ENCODE assay signal across 11 cellular contexts in the genomic region with DNA sequence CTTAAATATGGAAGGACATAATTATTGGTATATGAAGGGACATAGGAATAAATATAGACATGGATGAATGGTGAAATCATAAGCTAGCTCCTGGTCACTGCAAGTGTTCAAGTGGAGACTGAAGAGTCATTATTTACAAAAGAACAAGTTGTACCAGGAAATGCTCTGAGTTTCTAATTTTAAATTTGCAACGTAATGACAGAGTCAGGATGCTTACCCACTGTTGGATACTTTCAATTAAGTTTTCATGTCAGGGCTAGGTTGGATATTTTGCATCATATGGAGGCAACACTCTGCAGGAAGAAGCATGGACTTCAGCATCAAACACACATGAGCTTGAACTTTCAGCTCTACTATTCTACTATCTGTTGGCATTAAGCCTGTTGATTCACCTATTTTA.
DNase-seq lines count a peak whose midpoint lies in the region; ATAC-seq and TF ChIP-seq lines count a peak whose summit lies in the region.
"Had no signal": no experiment of that assay in that cellular context is flagged by ENCODE, and none has a peak within 500 bp of the region (broad histone marks: within the 10 kb centered on the region; RNA-seq: fewer than 3 reads in every experiment).

No MANE protein-coding gene starts in this region.

- DNase-seq in HPDE6-E6E7 (ENCODE audit: extremely low spot score) (peak; percentile 32), RWPE2 (ENCODE audit: low spot score) (no peak), fibroblast of gingiva (ENCODE audit: low read depth) (peak; percentile 86), prostate gland (ENCODE audit: low spot score) (peak; percentile 27), NCI-H82 treated with DMSO at 0.1 percent for 48 hours (lab: John Stamatoyannopoulos, UW; ENCODE audit: unreplicated experiment) (no peak), mesothelial cell of epicardium (ENCODE audit: low spot score in 2 of 2, unreplicated experiment in 2 of 2) (no peak), COLO829 (ENCODE audit: low spot score) (no peak), NCI-H187 (lab: John Stamatoyannopoulos, UW) (no peak)
- DNase-seq: activated CD4-positive, CD25-positive, alpha-beta regulatory T cell; activated T-cell treated with anti-CD3 and anti-CD28 coated beads, Interleukin-2, amount 50 U/mL, for 1 hour; NCI-H1092 treated with DMSO at 0.1 percent for 48 hours had no signal

- 0% methylated on average over 1 of the region's 1 CpG for WGBS in prostate gland

- TF ChIP-seq POLR2A in prostate gland (IDR thresholded peaks at IDR 0.05): no peak

- H3K4me3 ChIP-seq in RWPE2 (ENCODE audit: severe bottlenecking) (no peak overlapping the region), prostate gland (no peak overlapping the region)

- H3K27ac Mint-ChIP-seq in mesothelial cell of epicardium: no peak overlapping the region

- peaks cover 9% of the 10 kb centered on the region for H3K4me1 Mint-ChIP-seq in mesothelial cell of epicardium

- ATAC-seq in RWPE2 (ENCODE audit: low read depth): peak; percentile 56

- TF ChIP-seq CTCF in RWPE2 (IDR thresholded peaks at IDR 0.05; ENCODE audit: poor library complexity, severe bottlenecking): no peak
- TF ChIP-seq CTCF in prostate gland (IDR thresholded peaks at IDR 0.05): no peak
- TF ChIP-seq CTCF in mesothelial cell of epicardium (IDR thresholded peaks at IDR 0.05; ENCODE audit: unreplicated experiment): no peak

- intact Hi-C loops in prostate gland (cut with DNase I): no loop called here

- H3K27ac ChIP-seq in RWPE2 (ENCODE audit: poor library complexity, severe bottlenecking) (peak overlapping the region; percentile 93), prostate gland (peak overlapping the region; percentile 69 to 74)

- peaks cover 9% of the 10 kb centered on the region for H3K9me3 Mint-ChIP-seq in mesothelial cell of epicardium

- no peak overlapping the region for H3K4me3 Mint-ChIP-seq in mesothelial cell of epicardium

- H3K27me3 Mint-ChIP-seq in mesothelial cell of epicardium (ENCODE audit: low read depth): peaks cover 5% of the 10 kb centered on the region

- no peaks in the 10 kb centered on the region for H3K36me3 Mint-ChIP-seq in mesothelial cell of epicardium

- peaks cover 43% of the 10 kb centered on the region for H3K4me1 ChIP-seq in RWPE2 (ENCODE audit: insufficient read depth, poor library complexity, severe bottlenecking)
- H3K4me1 ChIP-seq in prostate gland (replicated peaks): peaks cover 6% of the 10 kb centered on the region

- H3K36me3 ChIP-seq in RWPE2 (ENCODE audit: low read depth): no peaks in the 10 kb centered on the region
- no peaks in the 10 kb centered on the region for H3K36me3 ChIP-seq in prostate gland

- H3K27me3 ChIP-seq in RWPE2 (ENCODE audit: insufficient read depth, poor library complexity, severe bottlenecking) (no peaks in the 10 kb centered on the region), prostate gland (replicated peaks; ENCODE audit: insufficient read depth) (no peaks in the 10 kb centered on the region)

- H3K9me3 ChIP-seq in RWPE2 (ENCODE audit: severe bottlenecking) (no peaks in the 10 kb centered on the region), prostate gland (no peaks in the 10 kb centered on the region)

Comparison
In these comparisons a context has a peak if more than half of its experiments do, and no peak if none do; other contexts are left out.
1. DNase-seq: peak in HPDE6-E6E7 (single experiment), fibroblast of gingiva (single experiment) and prostate gland (single experiment); none in RWPE2 (single experiment), NCI-H82 treated with DMSO at 0.1 percent for 48 hours (single experiment), mesothelial cell of epicardium (0 of 2), COLO829 (single experiment) and NCI-H187 (0 of 2).